8 cellular contexts compared by ENCODE assay signal in genomic region chr12:107318804-107319535, GRCh38.
A peak's percentile ranks its signal among the peaks of the same experiment; 100 is the strongest.
DNase-seq lines count a peak whose midpoint lies in the region; ATAC-seq, FAIRE-seq and TF ChIP-seq lines count a peak whose summit lies in the region.

No MANE protein-coding gene starts in this region.

- intact Hi-C loops in pancreas (cut with DNase I), result no loop called here

- DNase-seq in Caki2 (ENCODE audit: low read depth) (peak; percentile 37), foreskin fibroblast (peak in 1 of 2 donors; percentile 61), pancreas (peak in 4 of 6 donors; percentile 29 to 69 (median 48))

- peaks cover 3% of the 10 kb centered on the region for H3K27me3 Mint-ChIP-seq in activated T-helper 17 cell treated with anti-CD3 and anti-CD28 coated beads, Interleukin-2, amount 50 U/mL, for 72 hours

- peak overlapping the region; percentile 97 for H3K4me2 ChIP-seq in Loucy (ENCODE audit: low read depth, low read length, poor library complexity, severe bottlenecking)

- H3K4me3 Mint-ChIP-seq in activated T-helper 17 cell treated with anti-CD3 and anti-CD28 coated beads, Interleukin-2, amount 50 U/mL, for 72 hours, result peak overlapping the region; percentile 89

- no peak for FAIRE-seq in pancreas (lab: Jason Lieb, UNC)

- no peaks in the 10 kb centered on the region for H3K9me2 ChIP-seq in Loucy (replicated peaks; ENCODE audit: low read depth, low read length)

- H3K27ac Mint-ChIP-seq in activated T-helper 17 cell treated with anti-CD3 and anti-CD28 coated beads, Interleukin-2, amount 50 U/mL, for 72 hours, result no peak overlapping the region

- H3K27me3 ChIP-seq in Loucy (ENCODE audit: insufficient read depth, low read length, poor library complexity, severe bottlenecking) (no peaks in the 10 kb centered on the region), pancreas (peaks cover 0 to 34% (median 6%) of the 10 kb centered on the region in 4 donors)

- TF ChIP-seq CTCF in Loucy (conservative IDR thresholded peaks at IDR 0.05; ENCODE audit: low read length) (no peak), foreskin fibroblast (IDR thresholded peaks at IDR 0.05; ENCODE audit: low read depth, low read length) (no peak), pancreas (IDR thresholded peaks at IDR 0.05) (no peak)

- no peaks in the 10 kb centered on the region for H3F3A ChIP-seq in Loucy (ENCODE audit: low read depth)

- H3K36me3 Mint-ChIP-seq in activated T-helper 17 cell treated with anti-CD3 and anti-CD28 coated beads, Interleukin-2, amount 50 U/mL, for 72 hours (ENCODE audit: low read depth), result peaks cover 17% of the 10 kb centered on the region

- peaks cover 17% of the 10 kb centered on the region for H3K4me1 Mint-ChIP-seq in activated T-helper 17 cell treated with anti-CD3 and anti-CD28 coated beads, Interleukin-2, amount 50 U/mL, for 72 hours

- H4K20me1 ChIP-seq in Loucy (ENCODE audit: insufficient read depth, low read length, poor library complexity, severe bottlenecking), result no peaks in the 10 kb centered on the region

- no peaks in the 10 kb centered on the region for H3K36me3 ChIP-seq in Loucy (ENCODE audit: insufficient read depth, low read length)
- no peaks in the 10 kb centered on the region for H3K36me3 ChIP-seq in pancreas

- no peak for ATAC-seq in activated T-helper 17 cell treated with anti-CD3 and anti-CD28 coated beads, Interleukin-2, amount 50 U/mL, for 72 hours (replicated peaks)
- peak; percentile 17 to 34 (median 26) for ATAC-seq in pancreas
- ATAC-seq in HG02970 (IDR thresholded peaks at IDR 0.05; ENCODE audit: low FRiP score, unreplicated experiment), result no peak
- no peak for ATAC-seq in HG02798 (IDR thresholded peaks at IDR 0.05; ENCODE audit: poor library complexity, unreplicated experiment)
- ATAC-seq in GM18907 (IDR thresholded peaks at IDR 0.05; ENCODE audit: unreplicated experiment), result no peak

- H3K4me3 ChIP-seq in Loucy (ENCODE audit: low read length, poor library complexity, severe bottlenecking) (peak overlapping the region; percentile 80), foreskin fibroblast (ENCODE audit: low read depth in 1 of 2, low read length in 2 of 2) (peak overlapping the region; percentile 47 to 50), pancreas (peak overlapping the region; percentile 3 to 57 (median 42))

- H3K4me1 ChIP-seq in Loucy (ENCODE audit: insufficient read depth, low read length, poor library complexity, severe bottlenecking) (peaks cover 38% of the 10 kb centered on the region), pancreas (peaks cover 0 to 15% (median 14%) of the 10 kb centered on the region in 3 donors)

- peak overlapping the region; percentile 72 for H2AFZ ChIP-seq in Loucy (ENCODE audit: low read length)

- WGBS in pancreas, 2 donors, result 1% methylated on average over 65 to 73 of the region's 73 CpGs

- in situ Hi-C loops in Caki2 (cut with HindIII; ENCODE audit: low pct_unique_long_range_greater_than_20kb, low sequenced_read_pairs), result loop anchor here (25.0 kb wide), 1 partner anchor 182 kb away; no protein-coding TSS in a partner anchor

- H3K9me3 ChIP-seq in Loucy (ENCODE audit: insufficient read depth, low read depth, low read length), result no peaks in the 10 kb centered on the region
- H3K9me3 ChIP-seq in pancreas, result no peaks in the 10 kb centered on the region

- peak overlapping the region; percentile 75 for H3K9ac ChIP-seq in Loucy (ENCODE audit: low read depth, low read length, poor library complexity, severe bottlenecking)

- H3K79me2 ChIP-seq in Loucy (ENCODE audit: insufficient read depth, low read length), result peaks cover 25% of the 10 kb centered on the region

- H3K27ac ChIP-seq in pancreas, result no peak overlapping the region

- H3K9me3 Mint-ChIP-seq in activated T-helper 17 cell treated with anti-CD3 and anti-CD28 coated beads, Interleukin-2, amount 50 U/mL, for 72 hours, result no peaks in the 10 kb centered on the region

Comparison
In these comparisons a context has a peak if more than half of its experiments do, and no peak if none do; other contexts are left out.
1. ATAC-seq: peak in pancreas (4 of 4); none in activated T-helper 17 cell treated with anti-CD3 and anti-CD28 coated beads, Interleukin-2, amount 50 U/mL, for 72 hours (single experiment), HG02970 (single experiment), HG02798 (single experiment) and GM18907 (single experiment).
2. Peak in every context shown above with its lines, with median percentiles within 50 percentile points of each other: H3K4me3 ChIP-seq.